19 cellular contexts compared by ENCODE assay signal in genomic region chr10:79259834-79260233, GRCh38.
DNase-seq lines count a peak whose midpoint lies in the region; ATAC-seq and TF ChIP-seq lines count a peak whose summit lies in the region.
"Had no signal": no experiment of that assay in that cellular context is flagged by ENCODE, and none has a peak within 500 bp of the region (broad histone marks: within the 10 kb centered on the region; RNA-seq: fewer than 3 reads in every experiment).

No MANE protein-coding gene starts in this region.

- WGBS in SK-N-SH (ENCODE audit: low lambda C conversion rate) = 86% methylated on average over 7 of the region's 7 CpGs
- WGBS in esophagus muscularis mucosa = 87% methylated on average over 7 of the region's 7 CpGs

- peak overlapping the region; percentile 82 for H3K27ac Mint-ChIP-seq in stimulated activated memory B cell treated with anti-CD40 and anti-IgM and Interleukin-4, amounts not matched to agents 10 μg/mL and 1 μg/mL and 100 μg/mL, for 72 hours
- H3K27ac Mint-ChIP-seq: activated naive CD4-positive, alpha-beta T cell treated with anti-CD3 and anti-CD28 coated beads, Interleukin-2, amount 10 ng/mL, durations not matched to agents 7 days and 5 days had no signal

- POLR2A ChIA-PET in SK-N-SH (lab: Yijun Ruan, JAX) = interaction anchor here (0.7 to 2.2 kb wide), 3 partner anchors 18 to 515 kb away, joined by 3 to 7 read pairs (median 4); no protein-coding TSS in a partner anchor

- H4K20me1 ChIP-seq in SK-N-SH (ENCODE audit: insufficient read depth) (peaks cover 18% of the 10 kb centered on the region), MM.1S (ENCODE audit: insufficient read depth, low read length) (peaks cover 3% of the 10 kb centered on the region)

- TF ChIP-seq CTCF in SK-N-SH (IDR thresholded peaks at IDR 0.05) = no peak
- no peak for TF ChIP-seq CTCF in MM.1S (IDR thresholded peaks at IDR 0.05; ENCODE audit: low read length)
- no peak for TF ChIP-seq CTCF in esophagus muscularis mucosa (IDR thresholded peaks at IDR 0.05)

- H3K27ac ChIP-seq in SK-N-SH (ENCODE audit: low read depth in 2 of 2, low read length in 1 of 2) (peak overlapping the region; percentile 56 to 99; a peak in 3 of 4 replicates), MM.1S (ENCODE audit: low read length) (peak overlapping the region; percentile 55), esophagus muscularis mucosa (replicated peaks in 1 of 4) (peak overlapping the region in 3 of 4 donors; percentile 71 to 83 (median 73))
- H3K27ac ChIP-seq: BLaER1 treated with 17β-estradiol and CSF1 and Interleukin-3, amounts not matched to agents 10 nM and 100 nM; brain microvascular endothelial cell; hepatocyte; HL-60 had no signal

- DNase-seq in SK-N-SH = no peak
- peak; percentile 94 for DNase-seq in MM.1S
- DNase-seq in esophagus muscularis mucosa (ENCODE audit: extremely low spot score) = no peak
- DNase-seq in NCI-H748 treated with DMSO at 0.1 percent for 48 hours (lab: John Stamatoyannopoulos, UW) = no peak
- DNase-seq in cortex of kidney (lab: John Stamatoyannopoulos, UW) = no peak
- no peak for DNase-seq in AG20443 (ENCODE audit: low spot score)
- DNase-seq: 8988T; activated CD4-positive, alpha-beta T cell treated with anti-CD3 and anti-CD28 coated beads for 4 hours; activated naive CD4-positive, alpha-beta T cell treated with anti-CD3 and anti-CD28 coated beads, Interleukin-2, amount 10 ng/mL, durations not matched to agents 7 days and 5 days; activated T-cell treated with anti-CD3 and anti-CD28 coated beads, Interleukin-2, amount 50 U/mL, for 1 hour; brain microvascular endothelial cell; DND-41; pancreas had no signal

- H3K9me2 ChIP-seq in SK-N-SH (no peaks in the 10 kb centered on the region), MM.1S (replicated peaks; ENCODE audit: insufficient read depth, low read length) (no peaks in the 10 kb centered on the region)

- peak overlapping the region; percentile 4 for H3K4me3 Mint-ChIP-seq in stimulated activated memory B cell treated with anti-CD40 and anti-IgM and Interleukin-4, amounts not matched to agents 10 μg/mL and 1 μg/mL and 100 μg/mL, for 72 hours
- H3K4me3 Mint-ChIP-seq: activated naive CD4-positive, alpha-beta T cell treated with anti-CD3 and anti-CD28 coated beads, Interleukin-2, amount 10 ng/mL, durations not matched to agents 7 days and 5 days had no signal

- H3K9me3 ChIP-seq in SK-N-SH (no peaks in the 10 kb centered on the region), MM.1S (replicated peaks; ENCODE audit: insufficient read depth, low read length) (no peaks in the 10 kb centered on the region), esophagus muscularis mucosa (no peaks in the 10 kb centered on the region)
- H3K9me3 ChIP-seq: BLaER1 treated with 17β-estradiol and CSF1 and Interleukin-3, amounts not matched to agents 10 nM and 100 nM; pancreas had no signal

- intact Hi-C loops in esophagus muscularis mucosa (cut with DNase I) = no loop called here

- no peak for TF ChIP-seq EP300 in SK-N-SH (IDR thresholded peaks at IDR 0.05; ENCODE audit: borderline replicate concordance in 1 of 2, low read depth in 1 of 2, low read length in 1 of 2)
- no peak for TF ChIP-seq EP300 in esophagus muscularis mucosa (IDR thresholded peaks at IDR 0.05)

- H3K9ac ChIP-seq in SK-N-SH (no peak overlapping the region), MM.1S (ENCODE audit: low read length) (peak overlapping the region; percentile 12; the same call in 1 of the 2 replicates)

- H3K4me1 ChIP-seq in SK-N-SH (ENCODE audit: control insufficient read depth in 1 of 2, insufficient read depth in 2 of 2, low read depth in 1 of 2, low read length in 1 of 2) (peaks cover 16 to 100% of the 10 kb centered on the region in 2 experiments; a peak in 3 of 4 replicates), MM.1S (ENCODE audit: low read length) (peaks cover 68% of the 10 kb centered on the region), esophagus muscularis mucosa (peaks cover 58 to 84% (median 76%) of the 10 kb centered on the region in 4 donors)

- H3F3A ChIP-seq in SK-N-SH (replicated peaks; ENCODE audit: insufficient read depth) (peaks cover 7% of the 10 kb centered on the region), MM.1S (ENCODE audit: insufficient read depth, low read length) (peaks cover 30% of the 10 kb centered on the region)

- H3K4me2 ChIP-seq in SK-N-SH (no peak overlapping the region), MM.1S (ENCODE audit: low read depth, low read length) (peak overlapping the region; percentile 60)
- H3K4me2 ChIP-seq: hepatocyte had no signal

- no peaks in the 10 kb centered on the region for H3K9me3 Mint-ChIP-seq in stimulated activated memory B cell treated with anti-CD40 and anti-IgM and Interleukin-4, amounts not matched to agents 10 μg/mL and 1 μg/mL and 100 μg/mL, for 72 hours
- H3K9me3 Mint-ChIP-seq: activated naive CD4-positive, alpha-beta T cell treated with anti-CD3 and anti-CD28 coated beads, Interleukin-2, amount 10 ng/mL, durations not matched to agents 7 days and 5 days had no signal

- H3K36me3 Mint-ChIP-seq in stimulated activated memory B cell treated with anti-CD40 and anti-IgM and Interleukin-4, amounts not matched to agents 10 μg/mL and 1 μg/mL and 100 μg/mL, for 72 hours = peaks cover 46% of the 10 kb centered on the region
- H3K36me3 Mint-ChIP-seq: activated naive CD4-positive, alpha-beta T cell treated with anti-CD3 and anti-CD28 coated beads, Interleukin-2, amount 10 ng/mL, durations not matched to agents 7 days and 5 days had no signal

- TF ChIP-seq POLR2A in esophagus muscularis mucosa (IDR thresholded peaks at IDR 0.05; ENCODE audit: low read depth) = no peak

- H3K27me3 Mint-ChIP-seq in stimulated activated memory B cell treated with anti-CD40 and anti-IgM and Interleukin-4, amounts not matched to agents 10 μg/mL and 1 μg/mL and 100 μg/mL, for 72 hours = no peaks in the 10 kb centered on the region
- H3K27me3 Mint-ChIP-seq: activated naive CD4-positive, alpha-beta T cell treated with anti-CD3 and anti-CD28 coated beads, Interleukin-2, amount 10 ng/mL, durations not matched to agents 7 days and 5 days had no signal

- H2AFZ ChIP-seq in SK-N-SH (ENCODE audit: low read depth) = no peak overlapping the region
- H2AFZ ChIP-seq in MM.1S (ENCODE audit: low read length) = no peak overlapping the region
- H2AFZ ChIP-seq: hepatocyte had no signal

- peaks cover 100% of the 10 kb centered on the region for H3K4me1 Mint-ChIP-seq in stimulated activated memory B cell treated with anti-CD40 and anti-IgM and Interleukin-4, amounts not matched to agents 10 μg/mL and 1 μg/mL and 100 μg/mL, for 72 hours

- no peaks in the 10 kb centered on the region for H3K27me3 ChIP-seq in SK-N-SH (ENCODE audit: insufficient read depth)
- H3K27me3 ChIP-seq in MM.1S (replicated peaks; ENCODE audit: insufficient read depth, low read length) = no peaks in the 10 kb centered on the region
- H3K27me3 ChIP-seq in esophagus muscularis mucosa = no peaks in the 10 kb centered on the region
- H3K27me3 ChIP-seq: BLaER1 treated with 17β-estradiol and CSF1 and Interleukin-3, amounts not matched to agents 10 nM and 100 nM; brain microvascular endothelial cell; hepatocyte; pancreas had no signal

- CTCF ChIA-PET in SK-N-SH (lab: Yijun Ruan, JAX) = interaction anchor here (1.3 to 3.2 kb wide), 4 partner anchors 11 to 64 kb away, joined by 4 to 11 read pairs (median 6); no protein-coding TSS in a partner anchor

- H3K4me3 ChIP-seq in SK-N-SH (ENCODE audit: low read depth in 2 of 2, low read length in 1 of 2) = no peak overlapping the region
- H3K4me3 ChIP-seq in MM.1S (ENCODE audit: low read length) = no peak overlapping the region
- H3K4me3 ChIP-seq in esophagus muscularis mucosa = no peak overlapping the region
- H3K4me3 ChIP-seq: BLaER1 treated with 17β-estradiol and CSF1 and Interleukin-3, amounts not matched to agents 10 nM and 100 nM; hepatocyte; pancreas had no signal

- TF ChIP-seq RAD21 in SK-N-SH (IDR thresholded peaks at IDR 0.05; ENCODE audit: low read length) = no peak

- ATAC-seq in SK-N-SH treated with all-trans-retinoic acid at 6 μM for 48 hours = no peak
- peak; percentile 34 for ATAC-seq in stimulated activated memory B cell treated with anti-CD40 and anti-IgM and Interleukin-4, amounts not matched to agents 10 μg/mL and 1 μg/mL and 100 μg/mL, for 72 hours
- ATAC-seq: pancreas, Right ventricle myocardium inferior had no signal

- H3K79me2 ChIP-seq in SK-N-SH (ENCODE audit: insufficient read depth) (peaks cover 77% of the 10 kb centered on the region), MM.1S (ENCODE audit: low read length) (peaks cover 92% of the 10 kb centered on the region)

- H3K36me3 ChIP-seq in SK-N-SH (replicated peaks in 1 of 2; ENCODE audit: control insufficient read depth in 1 of 2, insufficient read depth in 2 of 2, low read length in 1 of 2) (peaks cover 4 to 15% of the 10 kb centered on the region in 2 experiments), MM.1S (replicated peaks; ENCODE audit: insufficient read depth, low read length) (no peaks in the 10 kb centered on the region), esophagus muscularis mucosa (peaks cover 0 to 27% (median 13%) of the 10 kb centered on the region in 4 donors)
- H3K36me3 ChIP-seq: pancreas had no signal

TF ChIP-seq in SK-N-SH, 30 proteins besides CTCF, POLR2A, EP300 and RAD21:
- TF ChIP-seq PBX3 (IDR thresholded peaks at IDR 0.05) = no peak

TF ChIP-seq in SK-N-SH treated with all-trans-retinoic acid at 6 μM for 48 hours, 23 proteins besides CTCF, POLR2A, EP300 and RAD21 (continues in another document):
- no peak for TF ChIP-seq POU6F1 (CRISPR knock-in tag; IDR thresholded peaks at IDR 0.05; ENCODE audit: borderline replicate concordance, low read depth)
- no peak for TF ChIP-seq ESRRG (CRISPR knock-in tag; IDR thresholded peaks at IDR 0.05)
- no peak for TF ChIP-seq GLIS3 (CRISPR knock-in tag; IDR thresholded peaks at IDR 0.05)
- TF ChIP-seq TCF4 (CRISPR knock-in tag; IDR thresholded peaks at IDR 0.05; ENCODE audit: borderline replicate concordance) = no peak
- TF ChIP-seq RARB (CRISPR knock-in tag; IDR thresholded peaks at IDR 0.05) = no peak
- TF ChIP-seq ZC3H10 (CRISPR knock-in tag; IDR thresholded peaks at IDR 0.05) = no peak
